In the genomic region with DNA sequence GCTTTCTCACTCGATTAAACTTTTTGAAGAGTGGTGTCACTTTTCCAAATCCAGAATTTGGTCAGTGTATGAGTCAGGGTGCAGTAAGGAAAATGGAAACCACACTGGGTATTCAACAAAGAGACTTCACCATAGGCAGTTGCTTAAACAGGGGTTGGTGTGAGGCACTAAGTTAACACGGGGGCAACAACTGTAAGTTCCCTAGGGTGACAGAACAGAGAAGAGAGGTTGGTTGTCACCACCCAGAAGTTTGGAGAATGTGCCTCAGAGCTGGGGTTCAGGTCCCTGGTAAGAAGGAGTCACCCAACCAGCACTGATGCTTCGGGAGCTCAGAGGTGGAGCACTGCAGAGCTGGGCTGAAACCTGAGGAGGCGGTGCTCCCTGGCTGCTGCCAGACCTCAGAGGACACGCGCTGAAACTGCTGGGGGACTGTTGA, we compare ENCODE assay signal across 1 cellular context.
A peak's percentile ranks its signal among the peaks of the same experiment; 100 is the strongest.
TF ChIP-seq lines count a peak whose summit lies in the region.

No MANE protein-coding gene starts in this region.

TF ChIP-seq in IMR-90, 13 proteins besides CTCF, POLR2A, EP300 and RAD21 (continued from another document):
- TF ChIP-seq RCOR1 (IDR thresholded peaks at IDR 0.05; ENCODE audit: insufficient replicate concordance, low read length) (no peak), FOS (IDR thresholded peaks at IDR 0.05; ENCODE audit: low read depth, low read length) (0 out of 2 replicates have a peak, but pooled peaks have one; percentile 25)
